In genomic region chr3:149411583-149411982, GRCh38 we compare ENCODE assay signal across 32 cellular contexts. TPM values are rescaled to one million over a fixed set of nuclear protein-coding genes. Genes with fewer than 3 reads are reported as not detected.
"Had no signal": no experiment of that assay in that cellular context is flagged by ENCODE, and none has a peak within 500 bp of the region (broad histone marks: within the 10 kb centered on the region; RNA-seq: fewer than 3 reads in every experiment).

No MANE protein-coding gene starts in this region.

- H3K27ac ChIP-seq: PC-9, SK-N-MC, WERI-Rb-1 had no signal

- H3K4me2 ChIP-seq: PC-9 had no signal

- H3K36me3 ChIP-seq: MG63, WERI-Rb-1 had no signal

- H2AFZ ChIP-seq: PC-9 had no signal

- H3K9me3 ChIP-seq: MG63 had no signal

- H3K4me3 ChIP-seq: MG63, PC-9, SK-N-MC had no signal

- H3K27me3 ChIP-seq: MG63 had no signal

- ATAC-seq: activated CD8-positive, alpha-beta memory T cell treated with anti-CD3 and anti-CD28 coated beads, Interleukin-2, amount 10 ng/mL, durations not matched to agents 7 days and 5 days; activated naive CD8-positive, alpha-beta T cell treated with anti-CD3 and anti-CD28 coated beads, Interleukin-2, amount 50 U/mL, for 24 hours had no signal

- DNase-seq: activated CD4-positive, alpha-beta memory T cell treated with anti-CD3 and anti-CD28 coated beads, Interleukin-2, amount 10 ng/mL, durations not matched to agents 7 days and 5 days; activated CD4-positive, alpha-beta T cell treated with anti-CD3 and anti-CD28 coated beads for 1 hour; activated CD4-positive, alpha-beta T cell treated with anti-CD3 and anti-CD28 coated beads for 48 hours; activated CD4-positive, CD25-positive, alpha-beta regulatory T cell; activated CD8-positive, alpha-beta memory T cell treated with anti-CD3 and anti-CD28 coated beads for 24 hours; activated CD8-positive, alpha-beta memory T cell treated with anti-CD3 and anti-CD28 coated beads, Interleukin-2, amount 10 ng/mL, durations not matched to agents 7 days and 5 days; activated CD8-positive, alpha-beta memory T cell treated with anti-CD3 and anti-CD28 coated beads, Interleukin-2, amount 50 U/mL, for 48 hours; activated effector memory CD4-positive, alpha-beta T cell treated with Interleukin-2 at 50 U/mL for 16 hours; activated naive CD4-positive, alpha-beta T cell treated with anti-CD3 and anti-CD28 coated beads, Interleukin-2, amount 10 ng/mL, durations not matched to agents 7 days and 5 days; activated naive CD8-positive, alpha-beta T cell treated with anti-CD3 and anti-CD28 coated beads, Interleukin-2, amount 50 U/mL, for 24 hours; activated T-cell treated with anti-CD3 and anti-CD28 coated beads, Interleukin-2, amount 50 U/mL, for 48 hours; aorta; cerebellar nuclear complex; Kasumi-1; KG1; MG63; NCI-H1048; NCI-H1105 treated with DMSO at 0.1 percent for 48 hours; NCI-H1436; NCI-H1694; NCI-H1930; NCI-H2081 treated with DMSO at 0.1 percent for 48 hours; NCI-H226; NCI-H446 treated with DMSO at 0.1 percent for 48 hours; NCI-H524; NK-92 treated with Interleukin-12 subunit alpha and Interleukin-12 subunit beta, amount 100 ng/mL, for 24 hours; PC-9; Right ventricle myocardium superior; T1000; WERI-Rb-1 had no signal

RNA-seq across cellular contexts. Expression of gene TM4SF1, which starts 34.1 kb away (rescaled TPM):
- total RNA-seq: activated CD4-positive, alpha-beta memory T cell treated with anti-CD3 and anti-CD28 coated beads, Interleukin-2, amount 10 ng/mL, durations not matched to agents 7 days and 5 days; activated CD8-positive, alpha-beta memory T cell treated with anti-CD3 and anti-CD28 coated beads, Interleukin-2, amount 10 ng/mL, durations not matched to agents 7 days and 5 days; T-helper 2 cell treated with Interferon-gamma antibody and Interleukin-4, amounts not matched to agents 100 ng/mL and 5 ng/mL, for 36 hours had no signal
